25 cellular contexts compared by ENCODE assay signal in the genomic region with DNA sequence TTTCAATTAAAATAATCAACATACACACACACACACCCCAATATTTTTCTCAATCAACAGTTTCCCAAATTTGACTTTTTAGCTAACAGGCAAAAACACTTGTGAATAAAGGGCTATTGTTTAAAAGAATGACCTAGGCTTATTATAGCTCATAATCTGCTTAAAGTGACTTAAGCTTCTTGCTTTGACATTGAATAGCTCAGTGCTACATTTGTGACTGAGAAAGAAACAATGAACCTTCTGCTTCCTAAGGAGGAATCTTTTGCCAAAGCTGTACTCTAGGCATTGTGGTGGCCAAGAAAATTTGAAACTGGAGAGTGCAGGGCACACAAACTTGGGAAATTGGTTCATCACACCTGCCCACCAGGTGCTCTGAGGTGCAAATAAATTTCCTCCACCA.
"Had no signal": no experiment of that assay in that cellular context is flagged by ENCODE, and none has a peak within 500 bp of the region (broad histone marks: within the 10 kb centered on the region; RNA-seq: fewer than 3 reads in every experiment).

No MANE protein-coding gene starts in this region.

- H3K27ac ChIP-seq: coronary artery, dorsolateral prefrontal cortex, epithelial cell of prostate, gastrocnemius medialis, left lung, lower lobe of right lung, ovary, testis, tibial nerve, upper lobe of right lung had no signal

- H3K9me3 ChIP-seq: esophagus muscularis mucosa, gastrocnemius medialis, left lung, lower lobe of right lung, ovary, testis, tibial nerve, upper lobe of right lung had no signal

- H3K27me3 Mint-ChIP-seq: stimulated activated naive CD8-positive, alpha-beta T cell treated with anti-CD3 and anti-CD28 coated beads, Interleukin-15, Interleukin-2, amounts not matched to agents 100 ng/mL and 50 ng/mL, for 24 hours had no signal

- H3K27me3 ChIP-seq: dorsolateral prefrontal cortex, esophagus muscularis mucosa, gastrocnemius medialis, left lung, ovary, testis, tibial nerve, upper lobe of right lung had no signal

- H3K4me1 Mint-ChIP-seq: memory B cell; mesothelial cell of epicardium; neural crest cell; stimulated activated effector memory CD8-positive, alpha-beta T cell treated with anti-CD3 and anti-CD28 coated beads, Interleukin-12 subunit alpha, Interleukin-12 subunit beta, amount 100 ng/mL, for 72 hours had no signal

- H3K36me3 Mint-ChIP-seq: memory B cell had no signal

- H3K36me3 ChIP-seq: ovary had no signal

- H3K4me3 Mint-ChIP-seq: immature natural killer cell; memory B cell; mesothelial cell of epicardium; natural killer cell; neural crest cell; stimulated activated effector memory CD8-positive, alpha-beta T cell treated with anti-CD3 and anti-CD28 coated beads, Interleukin-12 subunit alpha, Interleukin-12 subunit beta, amount 100 ng/mL, for 72 hours; stimulated activated naive CD8-positive, alpha-beta T cell treated with anti-CD3 and anti-CD28 coated beads, Interleukin-15, Interleukin-2, amounts not matched to agents 100 ng/mL and 50 ng/mL, for 24 hours had no signal

- FAIRE-seq: keratinocyte had no signal

- ATAC-seq: gastrocnemius medialis; left lung; lower lobe of right lung; natural killer cell; right cardiac atrium; stimulated activated effector memory CD8-positive, alpha-beta T cell treated with anti-CD3 and anti-CD28 coated beads, Interleukin-12 subunit alpha, Interleukin-12 subunit beta, amount 100 ng/mL, for 72 hours; upper lobe of right lung had no signal

- H3K9me3 Mint-ChIP-seq: immature natural killer cell; memory B cell; mesothelial cell of epicardium; natural killer cell; neural crest cell; stimulated activated effector memory CD8-positive, alpha-beta T cell treated with anti-CD3 and anti-CD28 coated beads, Interleukin-12 subunit alpha, Interleukin-12 subunit beta, amount 100 ng/mL, for 72 hours; stimulated activated naive CD8-positive, alpha-beta T cell treated with anti-CD3 and anti-CD28 coated beads, Interleukin-15, Interleukin-2, amounts not matched to agents 100 ng/mL and 50 ng/mL, for 24 hours had no signal

- H3K4me1 ChIP-seq: left lung, lower lobe of right lung, testis, upper lobe of right lung had no signal

- DNase-seq: dorsolateral prefrontal cortex; effector CD8-positive, alpha-beta T cell; gastrocnemius medialis; glutamatergic neuron; immature natural killer cell; left lung; lower lobe of right lung; natural killer cell; nucleus accumbens; ovary; right cardiac atrium; stimulated activated CD4-positive, alpha-beta T cell treated with anti-CD3 and anti-CD28 coated beads, Interleukin-2, amount 100 ng/mL, for 48 hours; testis; upper lobe of right lung had no signal

- H3K4me3 ChIP-seq: coronary artery, dorsolateral prefrontal cortex, esophagus muscularis mucosa, gastrocnemius medialis, left lung, lower lobe of right lung, ovary, smooth muscle cell, testis, tibial nerve, upper lobe of right lung had no signal

- H3K27ac Mint-ChIP-seq: memory B cell; mesothelial cell of epicardium; stimulated activated naive CD8-positive, alpha-beta T cell treated with anti-CD3 and anti-CD28 coated beads, Interleukin-15, Interleukin-2, amounts not matched to agents 100 ng/mL and 50 ng/mL, for 24 hours had no signal
